30 cellular contexts compared by ENCODE assay signal in genomic region chr5:145598184-145598583, GRCh38.
"Had no signal": no experiment of that assay in that cellular context is flagged by ENCODE, and none has a peak within 500 bp of the region (broad histone marks: within the 10 kb centered on the region; RNA-seq: fewer than 3 reads in every experiment).

No MANE protein-coding gene starts in this region.

- H3K27me3 ChIP-seq: ascending aorta, cardiac muscle cell, MG63, Peyer's patch, SJSA1 had no signal

- H3K36me3 ChIP-seq: ascending aorta, cardiac muscle cell, MG63, Peyer's patch, SJSA1 had no signal

- H3K27ac ChIP-seq: ascending aorta, cardiac muscle cell, Peyer's patch, SJSA1 had no signal

- H3K9ac ChIP-seq: SK-N-SH had no signal

- H3K4me3 ChIP-seq: ascending aorta, cardiac muscle cell, MG63, Peyer's patch, SJSA1 had no signal

- DNase-seq: activated CD4-positive, alpha-beta T cell treated with anti-CD3 and anti-CD28 coated beads, Interleukin-2, amount 10 ng/mL, durations not matched to agents 24 days and 14 days; activated CD4-positive, alpha-beta T cell treated with anti-CD3 and anti-CD28 coated beads, Interleukin-2, amount 50 U/mL, for 4 hours; activated CD8-positive, alpha-beta T cell treated with anti-CD3 and anti-CD28 coated beads for 36 hours; activated effector memory CD4-positive, alpha-beta T cell treated with anti-CD3 and anti-CD28 coated beads, Interleukin-2, amount 50 U/mL, for 16 hours; activated naive CD4-positive, alpha-beta T cell treated with Interleukin-2 at 50 U/mL for 16 hours; activated naive CD8-positive, alpha-beta T cell treated with anti-CD3 and anti-CD28 coated beads, Interleukin-2, amount 10 ng/mL, durations not matched to agents 7 days and 5 days; activated T-cell treated with anti-CD3 and anti-CD28 coated beads, Interleukin-2, amount 50 U/mL, for 1 hour; activated T-cell treated with anti-CD3 and anti-CD28 coated beads, Interleukin-2, amount 50 U/mL, for 72 hours; amygdala; Kasumi-1; KG1; MG63; NCI-H1048; NCI-H1436 treated with DMSO at 0.1 percent for 48 hours; NCI-H1694 treated with DMSO at 0.1 percent for 48 hours; NCI-H2029; NCI-H2107; NCI-H2171; NCI-H510A; NCI-H526; NK-92 treated with Interleukin-12 subunit alpha and Interleukin-12 subunit beta, amount 100 ng/mL, for 24 hours; PC-3; Peyer's patch; RPMI8226; SHP77 treated with DMSO at 0.1 percent for 48 hours; SK-N-SH had no signal

- ATAC-seq: activated CD8-positive, alpha-beta T cell treated with anti-CD3 and anti-CD28 coated beads for 36 hours; activated T-cell treated with anti-CD3 and anti-CD28 coated beads, Interleukin-2, amount 50 U/mL, for 72 hours; activated T-helper 17 cell treated with anti-CD3 and anti-CD28 coated beads, Interleukin-2, amount 50 U/mL, for 72 hours; PC-3 had no signal

- H3K9me3 ChIP-seq: ascending aorta, MG63, Peyer's patch, SJSA1, SK-N-SH had no signal

- H3K4me1 ChIP-seq: ascending aorta, Peyer's patch, SJSA1 had no signal

- H3K4me2 ChIP-seq: SK-N-SH had no signal
